In genomic region chr15:62877276-62877857, GRCh38 we compare ENCODE assay signal across 25 cellular contexts.
DNase-seq lines count a peak whose midpoint lies in the region; ATAC-seq, FAIRE-seq and TF ChIP-seq lines count a peak whose summit lies in the region.
"Had no signal": no experiment of that assay in that cellular context is flagged by ENCODE, and none has a peak within 500 bp of the region (broad histone marks: within the 10 kb centered on the region; RNA-seq: fewer than 3 reads in every experiment).

No MANE protein-coding gene starts in this region.

- H2BK5ac ChIP-seq in neuronal stem cell (ENCODE audit: low read length): no peak overlapping the region

- H3K4me1 Mint-ChIP-seq in GM23338 (peaks cover 39% of the 10 kb centered on the region), T-cell (peaks cover 9 to 10% (median 9%) of the 10 kb centered on the region in 3 donors), endothelial cell (ENCODE audit: unreplicated experiment) (peaks cover 7% of the 10 kb centered on the region)

- TF ChIP-seq CTCF in GM23338 (conservative IDR thresholded peaks at IDR 0.05; ENCODE audit: low read depth in 2 of 2) (no peak), bronchial epithelial cell (IDR thresholded peaks at IDR 0.05; ENCODE audit: insufficient read depth, low read length, severe bottlenecking) (no peak), endothelial cell (IDR thresholded peaks at IDR 0.05; ENCODE audit: unreplicated experiment) (no peak)

- H3K9me3 Mint-ChIP-seq in GM23338 (no peaks in the 10 kb centered on the region; the same call in 2 of the 3 replicates), T-cell (no peaks in the 10 kb centered on the region), endothelial cell (ENCODE audit: unreplicated experiment) (no peaks in the 10 kb centered on the region)
- H3K9me3 Mint-ChIP-seq in activated naive CD4-positive, alpha-beta T cell treated with anti-CD3 and anti-CD28 coated beads, Interleukin-2, amount 50 U/mL, for 72 hours: no peaks in the 10 kb centered on the region
- H3K9me3 Mint-ChIP-seq: activated CD4-positive, alpha-beta T cell treated with anti-CD3 and anti-CD28 coated beads, Interleukin-2, amount 10 ng/mL, durations not matched to agents 7 days and 5 days; activated naive CD8-positive, alpha-beta T cell treated with anti-CD3 and anti-CD28 coated beads for 36 hours; nephron progenitor cell; stimulated activated naive CD8-positive, alpha-beta T cell treated with anti-CD3 and anti-CD28 coated beads, Interleukin-15, amount 100 ng/mL, for 72 hours had no signal

- H3K4me3 Mint-ChIP-seq in GM23338 (no peak overlapping the region), T-cell (no peak overlapping the region), endothelial cell (ENCODE audit: unreplicated experiment) (no peak overlapping the region)
- H3K4me3 Mint-ChIP-seq: activated CD4-positive, alpha-beta T cell treated with anti-CD3 and anti-CD28 coated beads, Interleukin-2, amount 10 ng/mL, durations not matched to agents 7 days and 5 days; activated naive CD8-positive, alpha-beta T cell treated with anti-CD3 and anti-CD28 coated beads for 36 hours; nephron progenitor cell; stimulated activated naive CD8-positive, alpha-beta T cell treated with anti-CD3 and anti-CD28 coated beads, Interleukin-15, amount 100 ng/mL, for 72 hours had no signal

- no peak overlapping the region for H3K27ac Mint-ChIP-seq in GM23338
- no peak overlapping the region for H3K27ac Mint-ChIP-seq in T-cell
- H3K27ac Mint-ChIP-seq in endothelial cell (ENCODE audit: unreplicated experiment): no peak overlapping the region
- peak overlapping the region in 1 of 2 donors; percentile 47 for H3K27ac Mint-ChIP-seq in activated naive CD4-positive, alpha-beta T cell treated with anti-CD3 and anti-CD28 coated beads, Interleukin-2, amount 50 U/mL, for 72 hours
- H3K27ac Mint-ChIP-seq: activated CD4-positive, alpha-beta T cell treated with anti-CD3 and anti-CD28 coated beads, Interleukin-2, amount 10 ng/mL, durations not matched to agents 7 days and 5 days; activated naive CD8-positive, alpha-beta T cell treated with anti-CD3 and anti-CD28 coated beads for 36 hours; nephron progenitor cell had no signal

- WGBS in neuronal stem cell (ENCODE audit: extremely low coverage in 2 of 2, insufficient read length in 2 of 2, insufficient replicate concordance in 1 of 2), 2 donors: no CpG with 5 or more reads among the region's 9 CpGs

- no peak overlapping the region for H3K4me3 ChIP-seq in GM23338
- no peak overlapping the region for H3K4me3 ChIP-seq in bronchial epithelial cell (ENCODE audit: low read depth, low read length)
- H3K4me3 ChIP-seq in neuronal stem cell (ENCODE audit: low read length in 2 of 2): no peak overlapping the region
- H3K4me3 ChIP-seq: tibial nerve had no signal

- DNase-seq in GM23338 (ENCODE audit: low spot score) (no peak), NCI-H2029 (lab: John Stamatoyannopoulos, UW) (peak; percentile 30), bronchial epithelial cell (ENCODE audit: low read depth) (peak; percentile 65), neuronal stem cell (ENCODE audit: low spot score) (no peak), T-cell (no peak), endothelial cell (ENCODE audit: low spot score) (no peak), NCI-H1048 (lab: John Stamatoyannopoulos, UW) (no peak)
- DNase-seq in activated naive CD4-positive, alpha-beta T cell treated with anti-CD3 and anti-CD28 coated beads, Interleukin-2, amount 50 U/mL, for 72 hours (ENCODE audit: low spot score in 2 of 2): no peak
- DNase-seq: activated CD4-positive, alpha-beta T cell treated with anti-CD3 and anti-CD28 coated beads, Interleukin-2, amount 10 ng/mL, durations not matched to agents 7 days and 5 days; activated naive CD8-positive, alpha-beta T cell treated with anti-CD3 and anti-CD28 coated beads for 36 hours; brain microvascular endothelial cell; effector CD4-positive, alpha-beta T cell; foreskin melanocyte; HCEC 1CT; hypothalamus; NCI-H524; nephron progenitor cell; OCI-M1; posterior cingulate gyrus; stimulated activated CD4-positive, alpha-beta T cell treated with anti-CD3 and anti-CD28 coated beads, Interleukin-15, amount 100 ng/mL, for 24 hours; stimulated activated naive CD8-positive, alpha-beta T cell treated with anti-CD3 and anti-CD28 coated beads, Interleukin-15, amount 100 ng/mL, for 72 hours; WERI-Rb-1 had no signal

- ATAC-seq in GM23338 (no peak), T-cell (replicated peaks in 1 of 4) (no peak)
- ATAC-seq in activated naive CD4-positive, alpha-beta T cell treated with anti-CD3 and anti-CD28 coated beads, Interleukin-2, amount 50 U/mL, for 72 hours: no peak
- ATAC-seq: sciatic nerve; stimulated activated naive CD8-positive, alpha-beta T cell treated with anti-CD3 and anti-CD28 coated beads, Interleukin-15, amount 100 ng/mL, for 72 hours had no signal

- H4K91ac ChIP-seq in neuronal stem cell (ENCODE audit: low read depth, low read length, poor library complexity): no peak overlapping the region

- H2BK120ac ChIP-seq in neuronal stem cell (ENCODE audit: low read depth, low read length): peak overlapping the region; percentile 49

- no peak overlapping the region for H4K8ac ChIP-seq in neuronal stem cell (ENCODE audit: low read depth, low read length)

- H3K18ac ChIP-seq in neuronal stem cell (ENCODE audit: low read length): peak overlapping the region; percentile 56

- H3K9me2 ChIP-seq in GM23338 (ENCODE audit: insufficient read depth): no peaks in the 10 kb centered on the region

- H3K4me2 ChIP-seq in GM23338: no peak overlapping the region
- no peak overlapping the region for H3K4me2 ChIP-seq in neuronal stem cell (ENCODE audit: insufficient read depth, low read length, poor library complexity, severe bottlenecking)

- no peaks in the 10 kb centered on the region for H3K79me1 ChIP-seq in neuronal stem cell (ENCODE audit: low read depth, low read length)

- H2AFZ ChIP-seq in GM23338 (0 out of 2 replicates have a peak overlapping the region, but pooled peaks have one; percentile 5), neuronal stem cell (ENCODE audit: low read length) (no peak overlapping the region)

- H3K23ac ChIP-seq in neuronal stem cell (ENCODE audit: low read depth, low read length, poor library complexity): peak overlapping the region; percentile 16

- peak overlapping the region; percentile 54 for H2BK15ac ChIP-seq in neuronal stem cell (ENCODE audit: low read length)

- H3F3A ChIP-seq in GM23338 (replicated peaks; ENCODE audit: low read depth): no peaks in the 10 kb centered on the region

- no peak overlapping the region for H3K27ac ChIP-seq in GM23338 (ENCODE audit: low read depth)
- H3K27ac ChIP-seq in neuronal stem cell (replicated peaks; ENCODE audit: low read length): no peak overlapping the region
- H3K27ac ChIP-seq: brain microvascular endothelial cell, C4-2B, tibial nerve, WERI-Rb-1 had no signal

- H2AK5ac ChIP-seq in neuronal stem cell (ENCODE audit: low read depth, low read length): peak overlapping the region; percentile 28

- H3K9ac ChIP-seq in neuronal stem cell (ENCODE audit: low read depth, low read length, poor library complexity): no peak overlapping the region

- peak overlapping the region; percentile 32 for H2BK12ac ChIP-seq in neuronal stem cell (ENCODE audit: low read length)

- peaks cover 0 to 5% of the 10 kb centered on the region in 2 donors for H3K9me3 ChIP-seq in neuronal stem cell (replicated peaks in 1 of 2; ENCODE audit: control insufficient read depth in 2 of 2, insufficient read depth in 1 of 2, low read depth in 1 of 2, low read length in 2 of 2)
- H3K9me3 ChIP-seq: tibial nerve had no signal

- H3K36me3 ChIP-seq in GM23338 (ENCODE audit: insufficient read depth) (no peaks in the 10 kb centered on the region; the same call in 1 of the 2 replicates), bronchial epithelial cell (ENCODE audit: control insufficient read depth, insufficient read depth, low read length) (no peaks in the 10 kb centered on the region), neuronal stem cell (replicated peaks in 1 of 2; ENCODE audit: control insufficient read depth in 2 of 2, insufficient read depth in 2 of 2, low read length in 2 of 2) (no peaks in the 10 kb centered on the region)
- H3K36me3 ChIP-seq: brain microvascular endothelial cell, tibial nerve, WERI-Rb-1 had no signal

- H3K27me3 ChIP-seq in GM23338 (ENCODE audit: insufficient read depth) (no peaks in the 10 kb centered on the region), bronchial epithelial cell (ENCODE audit: control insufficient read depth, insufficient read depth, low read length) (no peaks in the 10 kb centered on the region), neuronal stem cell (ENCODE audit: control insufficient read depth in 3 of 3, insufficient read depth in 3 of 3, low read depth in 1 of 3, low read length in 3 of 3) (no peaks in the 10 kb centered on the region)
- H3K27me3 ChIP-seq: brain microvascular endothelial cell, tibial nerve had no signal

- H3K27me3 Mint-ChIP-seq in GM23338 (ENCODE audit: insufficient read depth, low read depth, poor library complexity): peaks cover 2% of the 10 kb centered on the region
- peaks cover 12 to 15% of the 10 kb centered on the region in 2 donors for H3K27me3 Mint-ChIP-seq in T-cell
- H3K27me3 Mint-ChIP-seq in endothelial cell (ENCODE audit: unreplicated experiment): no peaks in the 10 kb centered on the region

- CTCF ChIA-PET in T-cell (lab: Charles Lee): no interaction called here

- H3K4me1 ChIP-seq in GM23338 (ENCODE audit: insufficient read depth) (no peaks in the 10 kb centered on the region), neuronal stem cell (ENCODE audit: control insufficient read depth in 2 of 2, insufficient read depth in 1 of 2, low read depth in 1 of 2, low read length in 2 of 2) (peaks cover 0 to 11% of the 10 kb centered on the region in 2 donors)
- H3K4me1 ChIP-seq: tibial nerve had no signal

- no peak overlapping the region for H3K14ac ChIP-seq in neuronal stem cell (ENCODE audit: low read length)

- H3K36me3 Mint-ChIP-seq in GM23338 (ENCODE audit: low read depth) (no peaks in the 10 kb centered on the region), T-cell (no peaks in the 10 kb centered on the region), endothelial cell (ENCODE audit: low read depth, unreplicated experiment) (no peaks in the 10 kb centered on the region)
- H3K36me3 Mint-ChIP-seq in activated naive CD4-positive, alpha-beta T cell treated with anti-CD3 and anti-CD28 coated beads, Interleukin-2, amount 50 U/mL, for 72 hours: no peaks in the 10 kb centered on the region
- H3K36me3 Mint-ChIP-seq: activated naive CD8-positive, alpha-beta T cell treated with anti-CD3 and anti-CD28 coated beads for 36 hours had no signal

- POLR2A ChIA-PET in T-cell (lab: Charles Lee): no interaction called here

- FAIRE-seq in bronchial epithelial cell (lab: Jason Lieb, UNC): no peak

- peak overlapping the region; percentile 3 for H3K4ac ChIP-seq in neuronal stem cell (ENCODE audit: low read length)

- H4K20me1 ChIP-seq in GM23338 (replicated peaks; ENCODE audit: insufficient read depth): no peaks in the 10 kb centered on the region

- no peaks in the 10 kb centered on the region for H3K79me2 ChIP-seq in GM23338 (replicated peaks; ENCODE audit: insufficient read depth)

TF ChIP-seq in GM23338, 12 proteins besides CTCF, POLR2A, EP300 and RAD21 (continues in another document):
- no peak for TF ChIP-seq ZNF114 (CRISPR knock-in tag; IDR thresholded peaks at IDR 0.05)

Comparison
In these comparisons a context has a peak if more than half of its experiments do, and no peak if none do; other contexts are left out.
1. DNase-seq: peak in NCI-H2029 (single experiment) and bronchial epithelial cell (single experiment); none in GM23338 (single experiment), neuronal stem cell (single experiment), T-cell (0 of 34), endothelial cell (single experiment), NCI-H1048 (single experiment) and activated naive CD4-positive, alpha-beta T cell treated with anti-CD3 and anti-CD28 coated beads, Interleukin-2, amount 50 U/mL, for 72 hours (0 of 2).